9 cellular contexts compared by ENCODE assay signal in genomic region chr20:49989234-49990065, GRCh38. TPM values are rescaled to one million over a fixed set of nuclear protein-coding genes. Genes with fewer than 3 reads are reported as not detected.
A peak's percentile ranks its signal among the peaks of the same experiment; 100 is the strongest.
DNase-seq lines count a peak whose midpoint lies in the region; ATAC-seq, FAIRE-seq and TF ChIP-seq lines count a peak whose summit lies in the region.
"Had no signal": no experiment of that assay in that cellular context is flagged by ENCODE, and none has a peak within 500 bp of the region (broad histone marks: within the 10 kb centered on the region; RNA-seq: fewer than 3 reads in every experiment).

No MANE protein-coding gene starts in this region.

- no peaks in the 10 kb centered on the region for H3K9me3 Mint-ChIP-seq in chondrocyte (ENCODE audit: low read depth)

- no peak for TF ChIP-seq CTCF in chondrocyte (IDR thresholded peaks at IDR 0.05)

- no peak overlapping the region for H3K4me3 Mint-ChIP-seq in chondrocyte (ENCODE audit: unreplicated experiment)

- H3K27me3 Mint-ChIP-seq in chondrocyte (ENCODE audit: low read depth), result no peaks in the 10 kb centered on the region

- FAIRE-seq in HTR-8/SVneo (lab: Jason Lieb, UNC), result peak; percentile 71
- FAIRE-seq: colon had no signal

- peak overlapping the region in 3 of 5 donors; percentile 14 to 35 (median 27) for H3K4me3 ChIP-seq in subcutaneous abdominal adipose tissue (ENCODE audit: low read depth in 1 of 5, low read length in 5 of 5)

- H3K27me3 ChIP-seq in subcutaneous abdominal adipose tissue (ENCODE audit: control insufficient read depth in 5 of 5, insufficient read depth in 4 of 5, low read length in 5 of 5), result peaks cover 0 to 21% (median 0%) of the 10 kb centered on the region in 5 donors

- H3K9me3 ChIP-seq in subcutaneous abdominal adipose tissue (ENCODE audit: control insufficient read depth in 5 of 5, low read length in 5 of 5), result no peaks in the 10 kb centered on the region

- H3K36me3 ChIP-seq in subcutaneous abdominal adipose tissue (ENCODE audit: control insufficient read depth in 5 of 5, insufficient read depth in 5 of 5, low read length in 5 of 5), result peaks cover 0 to 16% (median 0%) of the 10 kb centered on the region in 5 donors

- no peak for ATAC-seq in GM18502 (IDR thresholded peaks at IDR 0.05; ENCODE audit: poor library complexity, unreplicated experiment)

- H3K9ac ChIP-seq in subcutaneous abdominal adipose tissue (ENCODE audit: low read length in 5 of 5), result peak overlapping the region in 3 of 5 donors; percentile 20 to 56 (median 20)

- peaks cover 60% of the 10 kb centered on the region for H3K4me1 Mint-ChIP-seq in chondrocyte (ENCODE audit: low read depth)

- DNase-seq in HTR-8/SVneo (ENCODE audit: insufficient read length, low spot score) (no peak), chondrocyte (ENCODE audit: low spot score) (no peak), left kidney (ENCODE audit: low read depth, low spot score) (peak; percentile 82), activated T-cell treated with anti-CD3 and anti-CD28 coated beads for 4 hours (no peak), NCI-H187 treated with DMSO at 0.1 percent for 48 hours (lab: John Stamatoyannopoulos, UW) (no peak), SKM-1 (lab: John Stamatoyannopoulos, UW; ENCODE audit: unreplicated experiment) (no peak)

- H3K27ac ChIP-seq in subcutaneous abdominal adipose tissue (ENCODE audit: low read depth, low read length), result peak overlapping the region; percentile 79

- H3K27ac Mint-ChIP-seq in chondrocyte (ENCODE audit: unreplicated experiment), result peak overlapping the region; percentile 71

- peaks cover 10% of the 10 kb centered on the region for H3K36me3 Mint-ChIP-seq in chondrocyte (ENCODE audit: low read depth)

- H3K4me1 ChIP-seq in subcutaneous abdominal adipose tissue (ENCODE audit: control insufficient read depth in 5 of 5, insufficient read depth in 5 of 5, low read length in 5 of 5), result peaks cover 11 to 80% (median 48%) of the 10 kb centered on the region in 5 donors

RNA-seq across cellular contexts. Expression of gene SNAI1, which starts 6.7 kb away (rescaled TPM):
- total RNA-seq in chondrocyte, result 4.9 to 15.1 TPM (median 6.1 TPM) in 3 replicates

RNA-seq across cellular contexts. Expression of gene RNF114, which starts 53.3 kb away (rescaled TPM):
- 45.4 to 49.5 TPM (median 46.2 TPM) in 3 replicates for total RNA-seq in chondrocyte
